Comparison of ENCODE assay signal across 8 cellular contexts in genomic region chr11:128518493-128519207, GRCh38.
DNase-seq lines count a peak whose midpoint lies in the region; ATAC-seq lines count a peak whose summit lies in the region.

No MANE protein-coding gene starts in this region.

- H4K8ac ChIP-seq in mesenchymal stem cell (ENCODE audit: low read length): no peak overlapping the region

- peak; percentile 36 for DNase-seq in left ventricle myocardium superior
- DNase-seq in Right ventricle myocardium superior: no peak
- peak; percentile 67 for DNase-seq in amniotic epithelial cell (ENCODE audit: low read depth)
- peak; percentile 63 for DNase-seq in mesenchymal stem cell
- no peak for DNase-seq in HK-2 (ENCODE audit: unreplicated experiment)
- DNase-seq in stimulated activated CD4-positive, alpha-beta T cell treated with anti-CD3 and anti-CD28 coated beads, Interleukin-15, amount 100 ng/mL, for 24 hours: no peak

- peak overlapping the region; percentile 90 for H3K27ac ChIP-seq in mesenchymal stem cell (ENCODE audit: low read length, poor library complexity, severe bottlenecking)

- peak overlapping the region in 1 of 2 experiments; percentile 93 for H3K4me3 ChIP-seq in mesenchymal stem cell (ENCODE audit: insufficient read depth in 1 of 2, low read depth in 1 of 2, low read length in 2 of 2)

- WGBS in mesenchymal stem cell: 49% methylated on average over 5 of the region's 7 CpGs

- ATAC-seq in left ventricle myocardium superior (no peak), Right ventricle myocardium superior (ENCODE audit: poor library complexity) (no peak), GM19463 (IDR thresholded peaks at IDR 0.05; ENCODE audit: unreplicated experiment) (no peak), GM21786 (IDR thresholded peaks at IDR 0.05; ENCODE audit: unreplicated experiment) (no peak)

- no peak overlapping the region for H3K4ac ChIP-seq in mesenchymal stem cell (ENCODE audit: low read depth in 1 of 2, low read length in 2 of 2)

- intact Hi-C loops in left ventricle myocardium superior (cut with micrococcal nuclease) (no loop called here), Right ventricle myocardium superior (cut with DNase I) (no loop called here)

- H3K4me2 ChIP-seq in mesenchymal stem cell (ENCODE audit: low read length, poor library complexity, severe bottlenecking): peak overlapping the region; percentile 67

- no peaks in the 10 kb centered on the region for H3K79me1 ChIP-seq in mesenchymal stem cell (replicated peaks; ENCODE audit: low read length, poor library complexity, severe bottlenecking)

- no peak overlapping the region for H3K18ac ChIP-seq in mesenchymal stem cell (ENCODE audit: low read depth in 1 of 2, low read length in 2 of 2)

- no peak overlapping the region for H2BK5ac ChIP-seq in mesenchymal stem cell (ENCODE audit: low read depth, low read length, poor library complexity, severe bottlenecking)

- H2BK120ac ChIP-seq in mesenchymal stem cell (ENCODE audit: low read depth, low read length): no peak overlapping the region

- peaks cover 0 to 13% of the 10 kb centered on the region in 2 experiments for H3K36me3 ChIP-seq in mesenchymal stem cell (ENCODE audit: control insufficient read depth in 1 of 2, insufficient read depth in 2 of 2, low read depth in 1 of 2, low read length in 2 of 2)

- H3K23ac ChIP-seq in mesenchymal stem cell (ENCODE audit: low read length in 2 of 2): no peak overlapping the region

- no peaks in the 10 kb centered on the region for H3K9me3 ChIP-seq in mesenchymal stem cell (ENCODE audit: control insufficient read depth, low read length)

- no peak overlapping the region for H4K91ac ChIP-seq in mesenchymal stem cell (ENCODE audit: low read length)

- H3K27me3 ChIP-seq in mesenchymal stem cell (ENCODE audit: control insufficient read depth in 1 of 2, insufficient read depth in 1 of 2, low read length in 2 of 2): no peaks in the 10 kb centered on the region

- no peak overlapping the region for H2BK15ac ChIP-seq in mesenchymal stem cell (ENCODE audit: low read depth, poor library complexity, severe bottlenecking)

- no peak overlapping the region for H3K14ac ChIP-seq in mesenchymal stem cell (ENCODE audit: low read length in 2 of 2)

- H3K4me1 ChIP-seq in mesenchymal stem cell (ENCODE audit: control insufficient read depth, insufficient read depth, low read depth, low read length): peaks cover 11% of the 10 kb centered on the region

- no peak overlapping the region for H2BK12ac ChIP-seq in mesenchymal stem cell (ENCODE audit: low read length in 2 of 2)

- peak overlapping the region; percentile 99 for H3K9ac ChIP-seq in mesenchymal stem cell (ENCODE audit: low read length)

- peak overlapping the region; percentile 23 for H2AK5ac ChIP-seq in mesenchymal stem cell (ENCODE audit: low read length, severe bottlenecking)

- H2AFZ ChIP-seq in mesenchymal stem cell (ENCODE audit: low read depth, low read length): no peak overlapping the region

Comparison
In these comparisons a context has a peak if more than half of its experiments do, and no peak if none do; other contexts are left out.
1. DNase-seq: peak in left ventricle myocardium superior (single experiment), amniotic epithelial cell (single experiment) and mesenchymal stem cell (single experiment); none in Right ventricle myocardium superior (single experiment), HK-2 (single experiment) and stimulated activated CD4-positive, alpha-beta T cell treated with anti-CD3 and anti-CD28 coated beads, Interleukin-15, amount 100 ng/mL, for 24 hours (single experiment).